ENCODE assay signal across 8 cellular contexts in genomic region chr2:9423100-9423921, GRCh38. TPM values are rescaled to one million over a fixed set of nuclear protein-coding genes. Genes with fewer than 3 reads are reported as not detected.
DNase-seq lines count a peak whose midpoint lies in the region; FAIRE-seq and TF ChIP-seq lines count a peak whose summit lies in the region.

Gene CPSF3 (plus strand): TSS chr2:9423654. CDS start chr2:9423774, 120 bp downstream.
Gene ITGB1BP1 (minus strand): TSS chr2:9423528. CDS start chr2:9418697, 4,831 bp downstream.

- peaks cover 39% of the 10 kb centered on the region for H3K4me1 Mint-ChIP-seq in activated naive CD4-positive, alpha-beta T cell treated with anti-CD3 and anti-CD28 coated beads for 36 hours (ENCODE audit: low read depth)

- CTCF ChIA-PET in activated naive CD4-positive, alpha-beta T cell treated with anti-CD3 and anti-CD28 coated beads for 36 hours (lab: Charles Lee): interaction anchor here (0.6 kb wide), 2 partner anchors 12 to 184 kb away, joined by 3 to 6 read pairs; no protein-coding TSS in a partner anchor

- H3K27me3 ChIP-seq in neutrophil: no peaks in the 10 kb centered on the region

- FAIRE-seq in frontal cortex (lab: Jason Lieb, UNC): no peak

- H3K9me3 ChIP-seq in neutrophil: no peaks in the 10 kb centered on the region

- H3K27me3 Mint-ChIP-seq in activated naive CD4-positive, alpha-beta T cell treated with anti-CD3 and anti-CD28 coated beads for 36 hours (ENCODE audit: low read depth): no peaks in the 10 kb centered on the region

- DNase-seq in GM03348 (ENCODE audit: low spot score) (peak; percentile 100), HFF-Myc (ENCODE audit: extremely low read depth, low read depth) (peak; percentile 92), NAMALWA (ENCODE audit: low spot score) (peak; percentile 99), SK-N-DZ (ENCODE audit: low spot score) (peak; percentile 98), frontal cortex (ENCODE audit: low spot score in 2 of 2) (peak; percentile 94 to 98), substantia nigra (lab: John Stamatoyannopoulos, UW) (peak; percentile 69 to 98 (median 95))
- DNase-seq in activated naive CD4-positive, alpha-beta T cell treated with anti-CD3 and anti-CD28 coated beads for 36 hours: peak; percentile 97

- intact Hi-C loops in activated naive CD4-positive, alpha-beta T cell treated with anti-CD3 and anti-CD28 coated beads for 36 hours (cut with micrococcal nuclease): loop anchor here (1.0 to 5.0 kb wide), 12 partner anchors 50 to 741 kb away; partner anchors contain the start of genes ADAM17, ASAP2, ID2 and MBOAT2

- peaks cover 18% of the 10 kb centered on the region for H3K36me3 Mint-ChIP-seq in activated naive CD4-positive, alpha-beta T cell treated with anti-CD3 and anti-CD28 coated beads for 36 hours (ENCODE audit: low read depth)

- H3K4me3 Mint-ChIP-seq in activated naive CD4-positive, alpha-beta T cell treated with anti-CD3 and anti-CD28 coated beads for 36 hours: no peak within 1 kb of the TSS

- no peaks in the 10 kb centered on the region for H3K36me3 ChIP-seq in neutrophil

- H3K4me3 ChIP-seq in HFF-Myc (replicated peaks; ENCODE audit: low read depth, low read length): peak within 1 kb of the TSS; percentile 97
- H3K4me3 ChIP-seq in neutrophil (ENCODE audit: low read depth in 1 of 2, low read length in 1 of 2): peak within 1 kb of the TSS; percentile 96 to 98

- TF ChIP-seq CTCF in HFF-Myc (IDR thresholded peaks at IDR 0.05; ENCODE audit: low read depth, low read length, missing control alignments): no peak
- no peak for TF ChIP-seq CTCF in neutrophil (IDR thresholded peaks at IDR 0.05)

- H3K27ac ChIP-seq in neutrophil (peak within 1 kb of the TSS; percentile 87), substantia nigra (ENCODE audit: low read depth, low read length, poor library complexity, severe bottlenecking) (peak within 1 kb of the TSS; percentile 86)

- H3K4me1 ChIP-seq in neutrophil (ENCODE audit: control insufficient read depth in 1 of 2, insufficient read depth in 1 of 2, low read depth in 1 of 2, low read length in 1 of 2): peaks cover 20 to 24% of the 10 kb centered on the region in 2 experiments

- peak within 1 kb of the TSS; percentile 92 for H3K27ac Mint-ChIP-seq in activated naive CD4-positive, alpha-beta T cell treated with anti-CD3 and anti-CD28 coated beads for 36 hours

- no peaks in the 10 kb centered on the region for H3K9me3 Mint-ChIP-seq in activated naive CD4-positive, alpha-beta T cell treated with anti-CD3 and anti-CD28 coated beads for 36 hours

RNA-seq across cellular contexts. Expression of gene CPSF3, which starts in this region (rescaled TPM):
- 110 and 121 TPM in 2 replicates for polyA plus RNA-seq in SK-N-DZ (2014; cell fraction: cytosol; rRNA removed)
- 65.0 and 75.3 TPM in 2 replicates for polyA plus RNA-seq in SK-N-DZ (2014; cell fraction: nucleus; rRNA removed)
- 10 to 100 TPM; 64.5 to 65.7 TPM for total RNA-seq in activated naive CD4-positive, alpha-beta T cell treated with anti-CD3 and anti-CD28 coated beads for 36 hours
- total RNA-seq in frontal cortex: 39.9 TPM

RNA-seq across cellular contexts. Expression of gene ITGB1BP1, which starts in this region (rescaled TPM):
- polyA plus RNA-seq in SK-N-DZ (2014; cell fraction: cytosol; rRNA removed): 57.2 and 67.9 TPM in 2 replicates
- polyA plus RNA-seq in SK-N-DZ (2014; cell fraction: nucleus; rRNA removed): 59.0 and 67.4 TPM in 2 replicates
- total RNA-seq in activated naive CD4-positive, alpha-beta T cell treated with anti-CD3 and anti-CD28 coated beads for 36 hours: 10 to 100 TPM; 97.2 to 97.4 TPM
- total RNA-seq in frontal cortex: 45.7 TPM

Comparison
In these comparisons a context has a peak if more than half of its experiments do, and no peak if none do; other contexts are left out.
1. Peak in every context shown above with its lines: DNase-seq, H3K4me3 ChIP-seq and H3K27ac ChIP-seq.